ENCODE assay signal across 15 cellular contexts in genomic region chr2:165725421-165725820, GRCh38.
DNase-seq lines count a peak whose midpoint lies in the region; ATAC-seq and TF ChIP-seq lines count a peak whose summit lies in the region.
"Had no signal": no experiment of that assay in that cellular context is flagged by ENCODE, and none has a peak within 500 bp of the region (broad histone marks: within the 10 kb centered on the region; RNA-seq: fewer than 3 reads in every experiment).

No MANE protein-coding gene starts in this region.

- CTCF ChIA-PET in AG04450 (lab: Charles Lee), result interaction anchor here (1.2 kb wide), 1 partner anchor 149 kb away, joined by 3 read pairs; no protein-coding TSS in a partner anchor

- H3K27me3 ChIP-seq in AG04450 (ENCODE audit: control insufficient read depth, insufficient read depth, low read length), result no peaks in the 10 kb centered on the region
- no peaks in the 10 kb centered on the region for H3K27me3 ChIP-seq in adipocyte (replicated peaks; ENCODE audit: control insufficient read depth, insufficient read depth, low read length)
- no peaks in the 10 kb centered on the region for H3K27me3 ChIP-seq in foreskin keratinocyte
- no peaks in the 10 kb centered on the region for H3K27me3 ChIP-seq in BE2C
- no peaks in the 10 kb centered on the region for H3K27me3 ChIP-seq in MG63
- H3K27me3 ChIP-seq: Peyer's patch had no signal

- TF ChIP-seq CTCF in AG04450 (IDR thresholded peaks at IDR 0.05; ENCODE audit: low read depth, low read length), result no peak
- no peak for TF ChIP-seq CTCF in foreskin keratinocyte (conservative IDR thresholded peaks at IDR 0.05)
- no peak for TF ChIP-seq CTCF in BE2C (IDR thresholded peaks at IDR 0.05; ENCODE audit: low read depth, low read length)

- H3K36me3 ChIP-seq in adipocyte (ENCODE audit: control insufficient read depth, insufficient read depth, low read length, severe bottlenecking) (no peaks in the 10 kb centered on the region), BE2C (no peaks in the 10 kb centered on the region), MG63 (no peaks in the 10 kb centered on the region)
- H3K36me3 ChIP-seq: Peyer's patch had no signal

- POLR2A ChIA-PET in AG04450 (lab: Yijun Ruan, JAX), result no interaction called here

- H3K4me3 ChIP-seq in AG04450 (ENCODE audit: low read depth, low read length) (no peak overlapping the region), adipocyte (ENCODE audit: low read length) (no peak overlapping the region), BE2C (ENCODE audit: low read depth, low read length) (no peak overlapping the region), MG63 (no peak overlapping the region)
- H3K4me3 ChIP-seq: Peyer's patch had no signal

- DNase-seq in AG04450 (ENCODE audit: low read depth, low spot score) (peak; percentile 10), HCEC 1CT (peak; percentile 92), adipocyte (ENCODE audit: low read depth) (peak; percentile 36), foreskin keratinocyte (peak; percentile 55 to 79), BE2C (no peak), MG63 (no peak), globus pallidus (ENCODE audit: low spot score) (no peak)
- DNase-seq: aorta; CD4-positive, alpha-beta memory T cell; effector memory CD8-positive, alpha-beta T cell; NCI-H1105 treated with DMSO at 0.1 percent for 48 hours; NCI-H510A; Peyer's patch; stimulated activated CD4-positive, alpha-beta T cell treated with anti-CD3 and anti-CD28 coated beads, Interleukin-4, amount 100 ng/mL, for 1 hour had no signal

- no peaks in the 10 kb centered on the region for H3K9me3 ChIP-seq in AG04450 (ENCODE audit: control insufficient read depth, insufficient read depth, low read length)
- no peaks in the 10 kb centered on the region for H3K9me3 ChIP-seq in adipocyte (ENCODE audit: control insufficient read depth, low read length)
- H3K9me3 ChIP-seq in BE2C, result no peaks in the 10 kb centered on the region
- no peaks in the 10 kb centered on the region; the same call in none of the 2 replicates for H3K9me3 ChIP-seq in MG63
- H3K9me3 ChIP-seq: Peyer's patch had no signal

- H3K27ac ChIP-seq in AG04450 (ENCODE audit: low read depth, low read length) (no peak overlapping the region), foreskin keratinocyte (no peak overlapping the region)
- H3K27ac ChIP-seq: Peyer's patch had no signal

- peak; percentile 100 for ATAC-seq in foreskin keratinocyte
- no peak for ATAC-seq in HG02571 (IDR thresholded peaks at IDR 0.05; ENCODE audit: unreplicated experiment)
- ATAC-seq: effector memory CD8-positive, alpha-beta T cell had no signal

- peaks cover 24% of the 10 kb centered on the region for H3K4me1 ChIP-seq in adipocyte (ENCODE audit: control insufficient read depth, insufficient read depth, low read length)
- peaks cover 10% of the 10 kb centered on the region for H3K4me1 ChIP-seq in foreskin keratinocyte
- H3K4me1 ChIP-seq in BE2C, result no peaks in the 10 kb centered on the region
- H3K4me1 ChIP-seq: Peyer's patch had no signal

- no peak overlapping the region for H3K9ac ChIP-seq in adipocyte (ENCODE audit: low read length)

Comparison
In these comparisons a context has a peak if more than half of its experiments do, and no peak if none do; other contexts are left out.
1. DNase-seq: peak in AG04450 (single experiment), HCEC 1CT (single experiment), adipocyte (single experiment) and foreskin keratinocyte (2 of 2); none in BE2C (single experiment), MG63 (single experiment) and globus pallidus (single experiment).